In genomic region chr15:89782619-89782950, GRCh38 we compare ENCODE assay signal across 9 cellular contexts. TPM values are rescaled to one million over a fixed set of nuclear protein-coding genes. Genes with fewer than 3 reads are reported as not detected.
"Had no signal": no experiment of that assay in that cellular context is flagged by ENCODE, and none has a peak within 500 bp of the region (broad histone marks: within the 10 kb centered on the region; RNA-seq: fewer than 3 reads in every experiment).

No MANE protein-coding gene starts in this region.

RNA-seq across cellular contexts. Expression of gene MESP2, which starts 6.5 kb away (rescaled TPM):
- total RNA-seq: activated CD4-positive, alpha-beta memory T cell treated with anti-CD3 and anti-CD28 coated beads, Interleukin-2, amount 10 ng/mL, durations not matched to agents 7 days and 5 days; activated CD4-positive, alpha-beta T cell treated with anti-CD3 and anti-CD28 coated beads, Interleukin-2, amount 10 ng/mL, durations not matched to agents 24 days and 14 days; activated naive CD4-positive, alpha-beta T cell treated with anti-CD3 and anti-CD28 coated beads for 36 hours; activated naive CD8-positive, alpha-beta T cell treated with anti-CD3 and anti-CD28 coated beads, Interleukin-2, amount 10 ng/mL, durations not matched to agents 7 days and 5 days; activated T-cell treated with anti-CD3 and anti-CD28 coated beads, Interleukin-2, amount 50 U/mL, for 72 hours; lower lobe of right lung; naive thymus-derived CD8-positive, alpha-beta T cell; progenitor cell of endocrine pancreas; sigmoid colon had no signal
- polyA plus RNA-seq: naive thymus-derived CD8-positive, alpha-beta T cell had no signal

RNA-seq across cellular contexts. Expression of gene ANPEP, which starts 32.1 kb away (rescaled TPM):
- total RNA-seq: activated naive CD4-positive, alpha-beta T cell treated with anti-CD3 and anti-CD28 coated beads for 36 hours had no signal
